8 cellular contexts compared by ENCODE assay signal in genomic region chr6:40227735-40228134, GRCh38.
"Had no signal": no experiment of that assay in that cellular context is flagged by ENCODE, and none has a peak within 500 bp of the region (broad histone marks: within the 10 kb centered on the region; RNA-seq: fewer than 3 reads in every experiment).

No MANE protein-coding gene starts in this region.

- FAIRE-seq: H54, HTR-8/SVneo, K562 had no signal

- H3K27ac Mint-ChIP-seq: H9 had no signal

- ATAC-seq: K562 had no signal

- DNase-seq: GOT3, H9, HCEC 1CT, IMR-90, KG1 had no signal

- H3K4me3 ChIP-seq: K562 had no signal

- H3K4me3 Mint-ChIP-seq: H9 had no signal
